ENCODE assay signal across 10 cellular contexts in the genomic region with DNA sequence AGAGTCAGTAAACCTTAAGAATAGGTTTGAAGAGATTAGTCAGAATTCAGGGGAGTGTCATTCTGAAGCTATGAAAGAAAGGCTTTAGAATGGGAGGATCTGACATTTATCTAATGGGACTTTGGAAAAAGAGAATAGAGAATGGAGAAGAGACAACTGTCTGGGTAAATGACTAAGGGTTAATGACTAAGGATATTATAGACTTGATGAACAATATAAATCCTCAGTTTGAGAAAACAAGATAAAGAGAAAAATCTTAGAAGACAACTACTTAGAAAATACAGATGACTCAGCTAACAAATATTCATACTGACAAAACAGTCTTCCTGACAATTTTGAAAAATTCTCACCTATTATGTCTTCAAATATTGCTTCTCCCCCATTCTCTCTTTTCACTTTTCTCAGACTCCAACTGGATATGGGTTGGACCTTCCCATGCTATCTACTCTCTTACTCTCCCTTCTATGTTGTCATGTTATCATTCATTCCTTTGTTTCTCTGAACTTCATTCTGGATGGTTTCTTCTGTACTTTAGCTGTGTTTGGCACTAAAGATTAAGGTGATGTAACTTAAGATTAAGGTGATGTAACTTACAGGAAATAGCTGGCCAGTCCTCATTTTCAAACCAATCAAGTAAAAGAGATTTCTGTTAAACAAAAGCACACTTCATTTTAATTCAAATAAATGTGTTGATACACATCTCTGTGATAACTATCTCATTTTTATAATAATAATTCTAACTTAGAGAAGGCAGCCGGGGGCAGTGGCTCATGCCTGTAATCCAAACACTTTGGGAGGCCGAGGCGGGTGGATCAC. TPM values are rescaled to one million over a fixed set of nuclear protein-coding genes. Genes with fewer than 3 reads are reported as not detected.
DNase-seq lines count a peak whose midpoint lies in the region; ATAC-seq, FAIRE-seq and TF ChIP-seq lines count a peak whose summit lies in the region.
"Had no signal": no experiment of that assay in that cellular context is flagged by ENCODE, and none has a peak within 500 bp of the region (broad histone marks: within the 10 kb centered on the region; RNA-seq: fewer than 3 reads in every experiment).

No MANE protein-coding gene starts in this region.

- no peak for FAIRE-seq in urothelium cell line (lab: Jason Lieb, UNC)

- TF ChIP-seq CTCF in cardiac muscle cell (IDR thresholded peaks at IDR 0.05; ENCODE audit: low read depth, low read length): no peak

- peaks cover 30% of the 10 kb centered on the region for H3K4me1 ChIP-seq in cardiac muscle cell (ENCODE audit: low read depth)
- H3K4me1 ChIP-seq in effector memory CD4-positive, alpha-beta T cell (ENCODE audit: control insufficient read depth, insufficient read depth, low read length, poor library complexity, severe bottlenecking): no peaks in the 10 kb centered on the region

- H3K36me3 ChIP-seq in cardiac muscle cell: peaks cover 4% of the 10 kb centered on the region
- peaks cover 3% of the 10 kb centered on the region; the same call in 1 of the 2 replicates for H3K36me3 ChIP-seq in SK-N-MC (ENCODE audit: insufficient read depth, low read length)
- no peaks in the 10 kb centered on the region for H3K36me3 ChIP-seq in effector memory CD4-positive, alpha-beta T cell (ENCODE audit: control insufficient read depth, insufficient read depth, low read length)

- H3K4me3 ChIP-seq in cardiac muscle cell (no peak overlapping the region), SK-N-MC (0 out of 2 replicates have a peak overlapping the region, but pooled peaks have one; percentile 1)
- H3K4me3 ChIP-seq in effector memory CD4-positive, alpha-beta T cell (ENCODE audit: insufficient read depth, low read depth, low read length, poor library complexity, severe bottlenecking): no peak overlapping the region

- H3K9me3 ChIP-seq in cardiac muscle cell (ENCODE audit: low read depth) (no peaks in the 10 kb centered on the region), SK-N-MC (ENCODE audit: low read depth, low read length) (no peaks in the 10 kb centered on the region)
- no peaks in the 10 kb centered on the region for H3K9me3 ChIP-seq in effector memory CD4-positive, alpha-beta T cell (ENCODE audit: control insufficient read depth, low read length)

- DNase-seq in cardiac muscle cell (ENCODE audit: low read depth in 1 of 2, low spot score in 1 of 2) (peak in 1 of 2 donors; percentile 76), left ventricle myocardium superior (no peak), SK-N-MC (ENCODE audit: low read depth, low spot score) (no peak), epithelial cell of prostate (ENCODE audit: low read depth, low spot score) (no peak), urothelium cell line (ENCODE audit: low spot score) (peak; percentile 40), NCI-H1417 (lab: John Stamatoyannopoulos, UW) (no peak)
- DNase-seq in effector memory CD4-positive, alpha-beta T cell: no peak
- DNase-seq: hippocampal formation; stimulated activated CD4-positive, alpha-beta T cell treated with anti-CD3 and anti-CD28 coated beads, Interleukin-12 subunit alpha, Interleukin-12 subunit beta, amount 100 ng/mL, for 4 hours had no signal

- H3K9ac ChIP-seq in SK-N-MC (ENCODE audit: insufficient read length): peak overlapping the region; percentile 4

- intact Hi-C loops in left ventricle myocardium superior (cut with micrococcal nuclease): no loop called here

- H3K27me3 ChIP-seq in cardiac muscle cell: no peaks in the 10 kb centered on the region
- no peaks in the 10 kb centered on the region for H3K27me3 ChIP-seq in effector memory CD4-positive, alpha-beta T cell (replicated peaks; ENCODE audit: control insufficient read depth, insufficient read depth, low read length, poor library complexity, severe bottlenecking)

- no peak for ATAC-seq in left ventricle myocardium superior
- no peak for ATAC-seq in HG02884 (IDR thresholded peaks at IDR 0.05; ENCODE audit: unreplicated experiment)

- H3K27ac ChIP-seq in cardiac muscle cell (peak overlapping the region; percentile 35), SK-N-MC (peak overlapping the region; percentile 98; the same call in 1 of the 2 replicates), epithelial cell of prostate (peak overlapping the region; percentile 96)
- no peak overlapping the region for H3K27ac ChIP-seq in effector memory CD4-positive, alpha-beta T cell (ENCODE audit: insufficient read depth, low read length, poor library complexity, severe bottlenecking)

RNA-seq across cellular contexts. Expression of gene SLC16A1, which starts 20.3 kb away (rescaled TPM):
- total RNA-seq in cardiac muscle cell: 130 and 137 TPM in 2 replicates
- polyA plus RNA-seq in cardiac muscle cell: 146 and 163 TPM in 2 replicates
- total RNA-seq in left ventricle myocardium superior: 123 TPM
